ENCODE assay signal across 1 cellular context in genomic region chr7:129586179-129586578, GRCh38.
A peak's percentile ranks its signal among the peaks of the same experiment; 100 is the strongest.
TF ChIP-seq lines count a peak whose summit lies in the region.
"Not testable (repeated sequence)": the region's sequence is repeated elsewhere in the genome, so short reads cannot be mapped to it uniquely, and the experiment has no call there.

No MANE protein-coding gene starts in this region.

TF ChIP-seq in K562, 482 proteins besides CTCF, POLR2A, EP300 and RAD21 (continued from another document):
- TF ChIP-seq SOX6 (IDR thresholded peaks at IDR 0.05) (peak; percentile 28; the same call in 1 of the 2 replicates), AFF1 (IDR thresholded peaks at IDR 0.05; ENCODE audit: low read depth in 1 of 2, partially characterized antibody in 2 of 2) (peak in 1 of 2 experiments; percentile 41), CHAMP1 (IDR thresholded peaks at IDR 0.05) (peak; percentile 52; the same call in 1 of the 2 replicates), ZEB2 (IDR thresholded peaks at IDR 0.05) (peak; percentile 50; the same call in 1 of the 2 replicates), ZNF280B (CRISPR knock-in tag; IDR thresholded peaks at IDR 0.05) (peak; percentile 92), ZBTB33 (CRISPR knock-in tag; IDR thresholded peaks at IDR 0.05) (peak; percentile 37; the same call in 1 of the 2 replicates), CBX3 (IDR thresholded peaks at IDR 0.05; ENCODE audit: borderline replicate concordance in 1 of 2, low read length in 2 of 2) (peak in 1 of 2 experiments; percentile 98; a peak in 2 of 3 replicates), XRCC3 (IDR thresholded peaks at IDR 0.05) (peak; percentile 94), ID3 (tag; IDR thresholded peaks at IDR 0.05) (peak; percentile 60; the same call in 1 of the 2 replicates), CBX5 (IDR thresholded peaks at IDR 0.05; ENCODE audit: borderline replicate concordance, low read depth) (peak; percentile 98), TRIM24 (IDR thresholded peaks at IDR 0.05) (peak; percentile 72 to 89), ARID1B (IDR thresholded peaks at IDR 0.05) (0 out of 2 replicates have a peak, but pooled peaks have one; percentile 12), TRIM28 (IDR thresholded peaks at IDR 0.05) (peak; percentile 100), TAL1 (IDR thresholded peaks at IDR 0.05) (peak; percentile 42; the same call in 1 of the 2 replicates), TCF3 (CRISPR knock-in tag; IDR thresholded peaks at IDR 0.05) (peak; percentile 18; the same call in 1 of the 2 replicates), ZNF274 (IDR thresholded peaks at IDR 0.05; ENCODE audit: borderline replicate concordance, low read depth, low read length) (0 out of 2 replicates have a peak, but pooled peaks have one; percentile 45), CBX1 (IDR thresholded peaks at IDR 0.05; ENCODE audit: low read depth) (peak; percentile 94), CBFA2T3 (IDR thresholded peaks at IDR 0.05) (0 out of 2 replicates have a peak, but pooled peaks have one; percentile 6)
- TF ChIP-seq ID3 (CRISPR knock-in tag; IDR thresholded peaks at IDR 0.05), result not testable (repeated sequence)
